Comparison of ENCODE assay signal across 9 cellular contexts in genomic region chr4:55008166-55009056, GRCh38.
DNase-seq lines count a peak whose midpoint lies in the region; ATAC-seq and TF ChIP-seq lines count a peak whose summit lies in the region.
"Had no signal": no experiment of that assay in that cellular context is flagged by ENCODE, and none has a peak within 500 bp of the region (broad histone marks: within the 10 kb centered on the region; RNA-seq: fewer than 3 reads in every experiment).

No MANE protein-coding gene starts in this region.

- no peaks in the 10 kb centered on the region for H3K9me3 Mint-ChIP-seq in activated T-cell treated with anti-CD3 and anti-CD28 coated beads, Interleukin-2, amount 50 U/mL, for 4 hours

- POLR2A ChIA-PET in Panc1 (lab: Charles Lee), result no interaction called here

- TF ChIP-seq CTCF in Panc1 (IDR thresholded peaks at IDR 0.05) (peak; percentile 26), fibroblast of the aortic adventitia (IDR thresholded peaks at IDR 0.05; ENCODE audit: insufficient read depth, low read length) (peak; percentile 40), Peyer's patch (IDR thresholded peaks at IDR 0.05) (no peak)

- peaks cover 7% of the 10 kb centered on the region for H3K27me3 Mint-ChIP-seq in activated T-cell treated with anti-CD3 and anti-CD28 coated beads, Interleukin-2, amount 50 U/mL, for 4 hours (ENCODE audit: low read depth)

- H3K4me1 ChIP-seq in Panc1 (ENCODE audit: control insufficient read depth, insufficient read depth, low read length), result no peaks in the 10 kb centered on the region
- H3K4me1 ChIP-seq in Peyer's patch, result no peaks in the 10 kb centered on the region

- no peak overlapping the region for H3K4me3 Mint-ChIP-seq in activated T-cell treated with anti-CD3 and anti-CD28 coated beads, Interleukin-2, amount 50 U/mL, for 4 hours

- no peak for TF ChIP-seq POLR2A in Peyer's patch (IDR thresholded peaks at IDR 0.05)

- H3K4me3 ChIP-seq in Panc1 (ENCODE audit: low read depth in 2 of 2, low read length in 2 of 2), result no peak overlapping the region
- no peak overlapping the region for H3K4me3 ChIP-seq in fibroblast of the aortic adventitia (ENCODE audit: low read depth, low read length)
- H3K4me3 ChIP-seq in Peyer's patch, result no peak overlapping the region

- peak; percentile 18 for DNase-seq in activated T-cell treated with anti-CD3 and anti-CD28 coated beads, Interleukin-2, amount 50 U/mL, for 48 hours
- no peak for DNase-seq in activated T-cell treated with anti-CD3 and anti-CD28 coated beads, Interleukin-2, amount 50 U/mL, for 4 hours
- DNase-seq in Panc1 (ENCODE audit: low read depth, low spot score) (no peak), fibroblast of the aortic adventitia (ENCODE audit: low read depth) (no peak), superior temporal gyrus (ENCODE audit: extremely low spot score) (peak; percentile 14), Peyer's patch (no peak)
- DNase-seq: HCEC 1CT had no signal

- H3K27ac ChIP-seq in Panc1 (ENCODE audit: low read length) (no peak overlapping the region), Peyer's patch (no peak overlapping the region)

- H3K4me1 Mint-ChIP-seq in activated T-cell treated with anti-CD3 and anti-CD28 coated beads, Interleukin-2, amount 50 U/mL, for 4 hours (ENCODE audit: low read depth), result no peaks in the 10 kb centered on the region

- H3K36me3 ChIP-seq in Panc1 (ENCODE audit: control insufficient read depth, insufficient read depth, low read length) (no peaks in the 10 kb centered on the region), Peyer's patch (no peaks in the 10 kb centered on the region)

- CTCF ChIA-PET in Panc1 (lab: Charles Lee), result no interaction called here

- H3K9me3 ChIP-seq in Panc1 (ENCODE audit: control insufficient read depth, insufficient read depth, low read depth, low read length) (no peaks in the 10 kb centered on the region), Peyer's patch (no peaks in the 10 kb centered on the region)

- in situ Hi-C loops in Panc1 (cut with HindIII; ENCODE audit: low pct_unique_long_range_greater_than_20kb, low sequenced_read_pairs), result no loop called here

- no peaks in the 10 kb centered on the region for H3K36me3 Mint-ChIP-seq in activated T-cell treated with anti-CD3 and anti-CD28 coated beads, Interleukin-2, amount 50 U/mL, for 4 hours (ENCODE audit: insufficient read depth)

- BruUV-seq in Panc1 (replicated peaks; lab: Mats Ljungman, UMichigan), result no TSS peak

- H3K27me3 ChIP-seq in Panc1 (ENCODE audit: control insufficient read depth, insufficient read depth, low read length) (no peaks in the 10 kb centered on the region), Peyer's patch (no peaks in the 10 kb centered on the region)

- no peak for ATAC-seq in activated T-cell treated with anti-CD3 and anti-CD28 coated beads, Interleukin-2, amount 50 U/mL, for 4 hours
- ATAC-seq in Panc1 (no peak), HG03045 (IDR thresholded peaks at IDR 0.05; ENCODE audit: unreplicated experiment) (no peak), GM21360 (IDR thresholded peaks at IDR 0.05; ENCODE audit: unreplicated experiment) (no peak)

- intact Hi-C loops in Panc1 (cut with micrococcal nuclease; ENCODE audit: unreplicated experiment), result no loop called here

Comparison
In these comparisons a context has a peak if more than half of its experiments do, and no peak if none do; other contexts are left out.
1. DNase-seq: peak in activated T-cell treated with anti-CD3 and anti-CD28 coated beads, Interleukin-2, amount 50 U/mL, for 48 hours (2 of 2) and superior temporal gyrus (single experiment); none in activated T-cell treated with anti-CD3 and anti-CD28 coated beads, Interleukin-2, amount 50 U/mL, for 4 hours (single experiment), Panc1 (single experiment), fibroblast of the aortic adventitia (single experiment) and Peyer's patch (0 of 3).
2. CTCF ChIP-seq: peak in Panc1 (single experiment) and fibroblast of the aortic adventitia (single experiment); none in Peyer's patch (0 of 6).